ENCODE assay signal across 8 cellular contexts in the genomic region with DNA sequence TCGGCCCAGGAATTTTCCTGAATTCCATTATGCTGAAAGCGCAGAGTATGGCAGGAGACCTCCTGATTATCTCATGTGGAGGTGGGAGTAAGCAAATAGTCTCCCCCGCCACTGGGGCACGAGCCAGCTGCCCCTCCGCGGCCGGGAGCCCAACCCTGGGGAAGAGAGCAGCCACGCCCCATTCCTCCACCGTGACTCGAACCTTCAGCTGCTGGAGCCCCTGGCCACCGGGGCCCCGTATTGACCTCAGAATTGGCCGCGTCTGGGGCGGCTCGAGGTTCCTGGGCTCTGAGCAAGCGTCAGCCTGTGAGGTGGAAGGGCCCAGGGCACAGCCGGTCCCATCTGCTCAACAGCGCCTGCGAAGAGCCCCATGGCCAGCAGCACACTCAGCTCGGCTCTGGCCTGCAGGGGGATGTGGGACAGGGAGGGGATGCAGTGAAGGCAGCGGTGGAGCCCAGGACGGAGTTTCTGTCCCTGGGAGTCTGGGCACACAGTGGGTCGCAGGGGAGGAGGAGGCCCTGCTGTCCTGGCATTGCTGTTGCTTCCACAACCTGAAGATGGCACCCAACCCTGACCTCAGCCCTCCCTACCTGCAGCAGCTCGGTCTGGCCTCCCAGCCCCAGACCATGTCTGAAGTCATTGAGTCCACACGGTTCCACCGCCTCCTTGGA.
DNase-seq lines count a peak whose midpoint lies in the region; ATAC-seq lines count a peak whose summit lies in the region.

No MANE protein-coding gene starts in this region.

- in situ Hi-C loops in T47D (cut with HindIII; ENCODE audit: low pct_unique_long_range_greater_than_20kb, low sequenced_read_pairs) = no loop called here

- DNase-seq in CD1c-positive myeloid dendritic cell (ENCODE audit: extremely low spot score) = peak; percentile 13
- DNase-seq in NCI-H460 (ENCODE audit: extremely low read depth, low read depth) = peak; percentile 60
- DNase-seq in T47D (ENCODE audit: low read depth in 1 of 2, low spot score in 1 of 2) = peak; percentile 74 to 81
- peak; percentile 79 for DNase-seq in iris pigment epithelial cell (ENCODE audit: low read depth)
- DNase-seq in stimulated activated CD8-positive, alpha-beta memory T cell treated with anti-CD3 and anti-CD28 coated beads, Interleukin-4, amount 100 ng/mL, for 48 hours = peak; percentile 37
- no peak for DNase-seq in middle frontal gyrus (ENCODE audit: extremely low spot score, low spot score)

- ATAC-seq in GM18909 (IDR thresholded peaks at IDR 0.05; ENCODE audit: poor library complexity, unreplicated experiment) (peak; percentile 56), HG02763 (IDR thresholded peaks at IDR 0.05; ENCODE audit: unreplicated experiment) (no peak)
